ENCODE assay signal across 23 cellular contexts in genomic region chr15:62999923-63000484, GRCh38. TPM values are rescaled to one million over a fixed set of nuclear protein-coding genes. Genes with fewer than 3 reads are reported as not detected.
DNase-seq lines count a peak whose midpoint lies in the region; ATAC-seq, FAIRE-seq and TF ChIP-seq lines count a peak whose summit lies in the region.
"Had no signal": no experiment of that assay in that cellular context is flagged by ENCODE, and none has a peak within 500 bp of the region (broad histone marks: within the 10 kb centered on the region; RNA-seq: fewer than 3 reads in every experiment).

No MANE protein-coding gene starts in this region.

- peak overlapping the region; percentile 90 for H4K91ac ChIP-seq in trophoblast cell (ENCODE audit: low read depth, low read length)

- H3K4me3 Mint-ChIP-seq in stimulated activated naive CD8-positive, alpha-beta T cell treated with anti-CD3 and anti-CD28 coated beads, Interleukin-15, amount 100 ng/mL, for 72 hours = no peak overlapping the region
- H3K4me3 Mint-ChIP-seq: activated naive CD4-positive, alpha-beta T cell treated with anti-CD3 and anti-CD28 coated beads, Interleukin-2, amount 10 ng/mL, durations not matched to agents 7 days and 5 days; activated T-cell treated with anti-CD3 and anti-CD28 coated beads, Interleukin-2, amount 50 U/mL, for 72 hours; CD4-positive, CD25-positive, alpha-beta regulatory T cell; T-cell had no signal

- H3K79me2 ChIP-seq in trophoblast cell (ENCODE audit: control insufficient read depth, insufficient read depth, low read length, poor library complexity) = peaks cover 13% of the 10 kb centered on the region

- no peaks in the 10 kb centered on the region for H3K36me3 ChIP-seq in bronchial epithelial cell (ENCODE audit: control insufficient read depth, insufficient read depth, low read length)
- H3K36me3 ChIP-seq in right atrium auricular region = no peaks in the 10 kb centered on the region
- no peaks in the 10 kb centered on the region for H3K36me3 ChIP-seq in trophoblast cell (ENCODE audit: control insufficient read depth in 1 of 2, insufficient read depth in 2 of 2, low read length in 2 of 2)

- H3K4me2 ChIP-seq in trophoblast cell (ENCODE audit: low read length) = no peak overlapping the region

- H3K4me1 Mint-ChIP-seq in stimulated activated naive CD8-positive, alpha-beta T cell treated with anti-CD3 and anti-CD28 coated beads, Interleukin-15, amount 100 ng/mL, for 72 hours = no peaks in the 10 kb centered on the region
- H3K4me1 Mint-ChIP-seq: activated naive CD4-positive, alpha-beta T cell treated with anti-CD3 and anti-CD28 coated beads, Interleukin-2, amount 10 ng/mL, durations not matched to agents 7 days and 5 days; CD4-positive, CD25-positive, alpha-beta regulatory T cell; T-cell had no signal

- no peak overlapping the region for H3K23ac ChIP-seq in trophoblast cell (ENCODE audit: low read length)

- peak overlapping the region; percentile 78 to 84 for H3K27ac ChIP-seq in right atrium auricular region
- H3K27ac ChIP-seq in trophoblast cell (ENCODE audit: low read depth, low read length) = peak overlapping the region; percentile 93
- H3K27ac ChIP-seq: dorsolateral prefrontal cortex had no signal

- H3K9me3 ChIP-seq in right atrium auricular region (no peaks in the 10 kb centered on the region), trophoblast cell (ENCODE audit: insufficient read depth, low read depth, low read length) (no peaks in the 10 kb centered on the region)

- no CpG with 5 or more reads among the region's 11 CpGs for WGBS in trophoblast cell (ENCODE audit: extremely low coverage, insufficient coverage, insufficient read length)

- H3K18ac ChIP-seq in trophoblast cell (ENCODE audit: low read length) = peak overlapping the region; percentile 61

- no peak overlapping the region for H2AFZ ChIP-seq in trophoblast cell (ENCODE audit: insufficient read depth, low read length, poor library complexity)

- H2BK12ac ChIP-seq in trophoblast cell (ENCODE audit: low read length) = peak overlapping the region; percentile 94

- H3K27me3 Mint-ChIP-seq in stimulated activated naive CD8-positive, alpha-beta T cell treated with anti-CD3 and anti-CD28 coated beads, Interleukin-15, amount 100 ng/mL, for 72 hours = no peaks in the 10 kb centered on the region

- H3K9me3 Mint-ChIP-seq in stimulated activated naive CD8-positive, alpha-beta T cell treated with anti-CD3 and anti-CD28 coated beads, Interleukin-15, amount 100 ng/mL, for 72 hours = no peaks in the 10 kb centered on the region
- H3K9me3 Mint-ChIP-seq: activated naive CD4-positive, alpha-beta T cell treated with anti-CD3 and anti-CD28 coated beads, Interleukin-2, amount 10 ng/mL, durations not matched to agents 7 days and 5 days; activated T-cell treated with anti-CD3 and anti-CD28 coated beads, Interleukin-2, amount 50 U/mL, for 72 hours; CD4-positive, CD25-positive, alpha-beta regulatory T cell; T-cell had no signal

- peaks cover 0 to 19% of the 10 kb centered on the region in 2 donors for H3K4me1 ChIP-seq in right atrium auricular region
- peaks cover 26 to 38% of the 10 kb centered on the region in 2 experiments for H3K4me1 ChIP-seq in trophoblast cell (ENCODE audit: control insufficient read depth in 1 of 2, insufficient read depth in 2 of 2, low read length in 2 of 2)

- H3K27me3 ChIP-seq in bronchial epithelial cell (ENCODE audit: control insufficient read depth, insufficient read depth, low read length) (no peaks in the 10 kb centered on the region), right atrium auricular region (no peaks in the 10 kb centered on the region), trophoblast cell (ENCODE audit: insufficient read depth, low read length) (no peaks in the 10 kb centered on the region)
- H3K27me3 ChIP-seq: dorsolateral prefrontal cortex had no signal

- DNase-seq in LoVo (ENCODE audit: low spot score) (peak; percentile 9), bronchial epithelial cell (ENCODE audit: low read depth) (peak; percentile 35), right atrium auricular region (ENCODE audit: low spot score) (no peak), trophoblast cell (peak in 1 of 2 donors; percentile 31), NCI-H2107 treated with DMSO at 0.1 percent for 48 hours (lab: John Stamatoyannopoulos, UW; ENCODE audit: unreplicated experiment) (no peak)
- no peak for DNase-seq in stimulated activated naive CD8-positive, alpha-beta T cell treated with anti-CD3 and anti-CD28 coated beads, Interleukin-15, amount 100 ng/mL, for 72 hours
- DNase-seq: activated CD4-positive, alpha-beta T cell treated with anti-CD3 and anti-CD28 coated beads for 1 hour; activated naive CD4-positive, alpha-beta T cell treated with anti-CD3 and anti-CD28 coated beads, Interleukin-2, amount 10 ng/mL, durations not matched to agents 7 days and 5 days; activated T-cell treated with anti-CD3 and anti-CD28 coated beads, Interleukin-2, amount 50 U/mL, for 72 hours; amygdala; CD4-positive, CD25-positive, alpha-beta regulatory T cell; central memory CD4-positive, alpha-beta T cell; DMS 273 treated with DMSO at 0.1 percent for 48 hours; dorsolateral prefrontal cortex; erythroblast; foreskin fibroblast; hypothalamus; NCI-H1694 treated with DMSO at 0.1 percent for 48 hours; NCI-H748 treated with DMSO at 0.1 percent for 48 hours; T-cell had no signal

- H2BK5ac ChIP-seq in trophoblast cell (ENCODE audit: low read depth, low read length, poor library complexity) = peak overlapping the region; percentile 91

- no peak for TF ChIP-seq CTCF in bronchial epithelial cell (IDR thresholded peaks at IDR 0.05; ENCODE audit: insufficient read depth, low read length, severe bottlenecking)
- TF ChIP-seq CTCF in right atrium auricular region (IDR thresholded peaks at IDR 0.05) = no peak

- no peak for ATAC-seq in HG03025 (IDR thresholded peaks at IDR 0.05; ENCODE audit: low FRiP score, unreplicated experiment)
- ATAC-seq in stimulated activated naive CD8-positive, alpha-beta T cell treated with anti-CD3 and anti-CD28 coated beads, Interleukin-15, amount 100 ng/mL, for 72 hours = no peak
- ATAC-seq: activated T-cell treated with anti-CD3 and anti-CD28 coated beads, Interleukin-2, amount 50 U/mL, for 72 hours; T-cell had no signal

- no peak overlapping the region for H4K12ac ChIP-seq in trophoblast cell (ENCODE audit: low read depth, low read length)

- H3K9ac ChIP-seq in trophoblast cell (ENCODE audit: low read length) = no peak overlapping the region

- H3K27ac Mint-ChIP-seq in stimulated activated naive CD8-positive, alpha-beta T cell treated with anti-CD3 and anti-CD28 coated beads, Interleukin-15, amount 100 ng/mL, for 72 hours = no peak overlapping the region
- H3K27ac Mint-ChIP-seq: activated naive CD4-positive, alpha-beta T cell treated with anti-CD3 and anti-CD28 coated beads, Interleukin-2, amount 10 ng/mL, durations not matched to agents 7 days and 5 days; activated T-cell treated with anti-CD3 and anti-CD28 coated beads, Interleukin-2, amount 50 U/mL, for 72 hours; CD4-positive, CD25-positive, alpha-beta regulatory T cell; T-cell had no signal

- H3K4me3 ChIP-seq in bronchial epithelial cell (ENCODE audit: low read depth, low read length) = no peak overlapping the region
- no peak overlapping the region for H3K4me3 ChIP-seq in right atrium auricular region
- no peak overlapping the region for H3K4me3 ChIP-seq in trophoblast cell (ENCODE audit: low read depth, low read length)
- H3K4me3 ChIP-seq: dorsolateral prefrontal cortex had no signal

- no peak for FAIRE-seq in bronchial epithelial cell (lab: Jason Lieb, UNC)
- FAIRE-seq: islet of Langerhans, TTC549 had no signal

- H3K79me1 ChIP-seq in trophoblast cell (ENCODE audit: low read length) = peaks cover 53% of the 10 kb centered on the region

- peak overlapping the region; percentile 92 for H2AK5ac ChIP-seq in trophoblast cell (ENCODE audit: low read length)

- H3K4ac ChIP-seq in trophoblast cell (ENCODE audit: low read depth, low read length) = peak overlapping the region; percentile 66

- peak overlapping the region; percentile 74 for H4K8ac ChIP-seq in trophoblast cell (ENCODE audit: low read depth, low read length)

- H2BK120ac ChIP-seq in trophoblast cell (ENCODE audit: insufficient read depth, low read length, poor library complexity) = peak overlapping the region; percentile 98

- peak overlapping the region; percentile 77 for H3K14ac ChIP-seq in trophoblast cell (ENCODE audit: low read length)

RNA-seq across cellular contexts. Expression of gene TPM1, which starts 42.5 kb away (rescaled TPM):
- total RNA-seq in bronchial epithelial cell (111 and 190 TPM in 2 replicates), right atrium auricular region (1,000 to 10,000 TPM; 5,368 to 7,988 TPM)
- 3,520 and 3,660 TPM in 2 replicates for polyA plus RNA-seq in trophoblast cell (2013)

Comparison
In these comparisons a context has a peak if more than half of its experiments do, and no peak if none do; other contexts are left out.
1. DNase-seq: peak in LoVo (single experiment) and bronchial epithelial cell (single experiment); none in right atrium auricular region (single experiment), stimulated activated naive CD8-positive, alpha-beta T cell treated with anti-CD3 and anti-CD28 coated beads, Interleukin-15, amount 100 ng/mL, for 72 hours (0 of 2) and NCI-H2107 treated with DMSO at 0.1 percent for 48 hours (single experiment).
2. RNA of gene TPM1, which starts 42.5 kb away (total RNA-seq): 5,368 to 7,988 TPM in right atrium auricular region; 111 to 190 TPM in bronchial epithelial cell; every median in the first group is over 10 times any median in the second.